In genomic region chr6:30396833-30397479, GRCh38 we compare ENCODE assay signal across 8 cellular contexts. TPM values are rescaled to one million over a fixed set of nuclear protein-coding genes. Genes with fewer than 3 reads are reported as not detected.
A peak's percentile ranks its signal among the peaks of the same experiment; 100 is the strongest.
DNase-seq lines count a peak whose midpoint lies in the region; ATAC-seq, FAIRE-seq and TF ChIP-seq lines count a peak whose summit lies in the region.

No MANE protein-coding gene starts in this region.

- H3K27me3 ChIP-seq in HCT116 (ENCODE audit: insufficient read depth, low read length) = no peaks in the 10 kb centered on the region
- peaks cover 14% of the 10 kb centered on the region for H3K27me3 ChIP-seq in bronchial epithelial cell (ENCODE audit: control insufficient read depth, insufficient read depth, low read length)
- H3K27me3 ChIP-seq in keratinocyte (ENCODE audit: control insufficient read depth, extremely low read depth, insufficient read depth, low read length) = peaks cover 24% of the 10 kb centered on the region

- H3K4me3 ChIP-seq in HCT116 (replicated peaks in 1 of 2; ENCODE audit: low read depth in 1 of 2, low read length in 2 of 2) (no peak overlapping the region), bronchial epithelial cell (ENCODE audit: low read depth, low read length) (no peak overlapping the region), keratinocyte (ENCODE audit: control insufficient read depth in 2 of 3, extremely low read depth in 1 of 3, insufficient read depth in 2 of 3, low read depth in 1 of 3, low read length in 3 of 3) (no peak overlapping the region)

- RAD21 ChIA-PET in HCT116 (lab: Charles Lee; ENCODE audit: low non-redundant PET in 1 of 2, low total read pairs in 2 of 2, uncharacterized antibody in 2 of 2, unreplicated experiment in 2 of 2) = no interaction called here

- POLR2A ChIA-PET in HCT116 (lab: Charles Lee) = no interaction called here

- dilution Hi-C loops in keratinocyte (cut with MboI; ENCODE audit: extremely low pct_ligation_motif_present, low sequenced_read_pairs) = no loop called here

- H2AFZ ChIP-seq in HCT116 (ENCODE audit: low read depth, low read length, poor library complexity, severe bottlenecking) (peak overlapping the region; percentile 41), keratinocyte (ENCODE audit: control insufficient read depth, low read length) (no peak overlapping the region)

- peak; percentile 90 for TF ChIP-seq RAD21 in HCT116 (IDR thresholded peaks at IDR 0.05; ENCODE audit: low read depth)

- H3K36me3 ChIP-seq in HCT116 (ENCODE audit: control insufficient read depth in 1 of 2, insufficient read depth in 2 of 2, low read length in 2 of 2) = no peaks in the 10 kb centered on the region
- H3K36me3 ChIP-seq in bronchial epithelial cell (ENCODE audit: control insufficient read depth, insufficient read depth, low read length) = no peaks in the 10 kb centered on the region
- H3K36me3 ChIP-seq in keratinocyte (ENCODE audit: control insufficient read depth in 2 of 2, extremely low read depth in 1 of 2, insufficient read depth in 2 of 2, low read length in 2 of 2) = no peaks in the 10 kb centered on the region

- DNase-seq in COR-L47 (lab: John Stamatoyannopoulos, UW) (peak; percentile 69), HCT116 (ENCODE audit: low read depth, low spot score) (peak; percentile 51), NCI-H2171 (lab: John Stamatoyannopoulos, UW) (peak; percentile 31), bronchial epithelial cell (ENCODE audit: low read depth) (peak; percentile 50), keratinocyte (ENCODE audit: low read depth, low spot score) (no peak)
- peak; percentile 73 for DNase-seq in activated CD4-positive, CD25-positive, alpha-beta regulatory T cell treated with anti-CD3 and anti-CD28 coated beads, Interleukin-2, amount 50 U/mL, for 16 hours (ENCODE audit: low read depth, low spot score)
- DNase-seq in stimulated activated CD4-positive, alpha-beta T cell treated with anti-CD3 and anti-CD28 coated beads, Interleukin-1b, Interleukin-23, amount 100 ng/mL, for 4 hours (ENCODE audit: low read depth in 2 of 2) = peak; percentile 88

- H3K9me3 ChIP-seq in HCT116 (ENCODE audit: control insufficient read depth in 1 of 2, insufficient read depth in 1 of 2, low read depth in 1 of 2, low read length in 2 of 2) (no peaks in the 10 kb centered on the region), keratinocyte (ENCODE audit: control insufficient read depth, low read depth, low read length) (no peaks in the 10 kb centered on the region)

- TF ChIP-seq CTCF in HCT116 (IDR thresholded peaks at IDR 0.05 in 2 of 3, conservative IDR thresholded peaks at IDR 0.05 in 1 of 3; ENCODE audit: borderline replicate concordance in 1 of 3, insufficient read depth in 1 of 3, low read depth in 2 of 3, low read length in 2 of 3) (peak; percentile 86 to 96 (median 94)), bronchial epithelial cell (IDR thresholded peaks at IDR 0.05; ENCODE audit: insufficient read depth, low read length, severe bottlenecking) (peak; percentile 97), keratinocyte (optimal IDR thresholded peaks at IDR 0.05 in 1 of 3, IDR thresholded peaks at IDR 0.05 in 1 of 3, conservative IDR thresholded peaks at IDR 0.05 in 1 of 3; ENCODE audit: extremely low read depth in 1 of 3, insufficient read depth in 2 of 3, low read length in 3 of 3) (peak; percentile 85 to 97 (median 86))

- no peaks in the 10 kb centered on the region for H3K9me1 ChIP-seq in keratinocyte (ENCODE audit: control insufficient read depth, extremely low read depth, insufficient read depth, low read length)

- H3K9ac ChIP-seq in HCT116 (ENCODE audit: low read length) (no peak overlapping the region), keratinocyte (ENCODE audit: control insufficient read depth, extremely low read depth, insufficient read depth, low read length) (no peak overlapping the region)

- peak overlapping the region; percentile 46 for H3K4me2 ChIP-seq in HCT116 (ENCODE audit: low read length)
- no peak overlapping the region for H3K4me2 ChIP-seq in keratinocyte (ENCODE audit: control insufficient read depth, extremely low read depth, insufficient read depth, low read depth, low read length)

- no TSS peak for BruUV-seq in HCT116 (replicated peaks; lab: Mats Ljungman, UMichigan)

- ATAC-seq in HCT116 = peak; percentile 100
- ATAC-seq in HG02759 (IDR thresholded peaks at IDR 0.05; ENCODE audit: unreplicated experiment) = no peak

- FAIRE-seq in bronchial epithelial cell (lab: Jason Lieb, UNC) (no peak), keratinocyte (lab: Jason Lieb, UNC) (no peak)

- TF ChIP-seq POLR2A in HCT116 (IDR thresholded peaks at IDR 0.05; ENCODE audit: borderline replicate concordance, extremely low read depth, insufficient read depth, insufficient read length) = no peak

- H3K79me2 ChIP-seq in HCT116 (ENCODE audit: insufficient read depth, low read length) (no peaks in the 10 kb centered on the region), keratinocyte (ENCODE audit: control insufficient read depth, insufficient read depth, low read length) (no peaks in the 10 kb centered on the region)

- CTCF ChIA-PET in HCT116 (lab: Charles Lee) = interaction anchor here (1.0 to 1.7 kb wide), 6 partner anchors 57 to 183 kb away, joined by 3 to 9 read pairs (median 4); no protein-coding TSS in a partner anchor

- peaks cover 0 to 9% of the 10 kb centered on the region in 2 experiments; a peak in 1 of 4 replicates for H3K4me1 ChIP-seq in HCT116 (ENCODE audit: control insufficient read depth in 1 of 2, insufficient read depth in 2 of 2, low read length in 2 of 2)
- no peaks in the 10 kb centered on the region for H3K4me1 ChIP-seq in keratinocyte (ENCODE audit: control insufficient read depth, extremely low read depth, insufficient read depth, low read length)

- no peaks in the 10 kb centered on the region for H3K9me2 ChIP-seq in HCT116 (ENCODE audit: insufficient read depth)

- H3K27ac ChIP-seq in HCT116 (ENCODE audit: low read depth, low read length) (no peak overlapping the region), keratinocyte (ENCODE audit: control insufficient read depth, insufficient read depth, low read length) (no peak overlapping the region)

- intact Hi-C loops in HCT116 (cut with micrococcal nuclease) = loop anchor here (1.0 to 5.0 kb wide), 4 partner anchors 32 to 180 kb away; no protein-coding TSS in a partner anchor

- H4K20me1 ChIP-seq in HCT116 (ENCODE audit: insufficient read depth) (no peaks in the 10 kb centered on the region), keratinocyte (ENCODE audit: control insufficient read depth, extremely low read depth, insufficient read depth, low read length) (no peaks in the 10 kb centered on the region)

TF ChIP-seq in HCT116, 20 proteins besides CTCF, POLR2A, EP300 and RAD21:
- TF ChIP-seq CEBPB (IDR thresholded peaks at IDR 0.05; ENCODE audit: low read depth) = no peak
- TF ChIP-seq CBX3 (IDR thresholded peaks at IDR 0.05; ENCODE audit: low read depth) = peak; percentile 11; the same call in 1 of the 2 replicates
- no peak for TF ChIP-seq SIN3A (IDR thresholded peaks at IDR 0.05; ENCODE audit: low read depth)

RNA-seq across cellular contexts. Expression of gene RPP21, which starts 52.0 kb away (rescaled TPM):
- total RNA-seq in HCT116 (2021; ENCODE audit: unreplicated experiment) (70.4 TPM), bronchial epithelial cell (29.0 and 45.2 TPM in 2 replicates)
- polyA plus RNA-seq in HCT116 (2012) = 126 and 143 TPM in 2 replicates
- polyA plus RNA-seq in keratinocyte = 25.7 to 40.5 TPM (median 26.8 TPM) in 3 replicates
- 11.4 TPM for polyA plus RNA-seq in keratinocyte (2011; ENCODE audit: low read depth)
- polyA plus RNA-seq in keratinocyte (2011; cell fraction: cytosol; rRNA removed) = 16.8 and 42.1 TPM in 2 replicates
- polyA plus RNA-seq in keratinocyte (2011; cell fraction: nucleus; rRNA removed) = 24.3 and 31.3 TPM in 2 replicates
- 43.3 and 61.2 TPM in 2 replicates for polyA plus RNA-seq in keratinocyte (2012; ENCODE audit: low replicate concordance)
- 5.8 to 24.4 TPM (median 11.1 TPM) in 3 replicates for polyA minus RNA-seq in keratinocyte
- polyA minus RNA-seq in keratinocyte (2011; cell fraction: cytosol; rRNA and poly(A)+ RNA removed) = 28.8 TPM
- 2.7 and 5.9 TPM in 2 replicates for polyA minus RNA-seq in keratinocyte (2011; cell fraction: nucleus; rRNA and poly(A)+ RNA removed)
